Comparison of ENCODE assay signal across 10 cellular contexts in genomic region chr13:21557995-21558394, GRCh38. TPM values are rescaled to one million over a fixed set of nuclear protein-coding genes. Genes with fewer than 3 reads are reported as not detected.
DNase-seq lines count a peak whose midpoint lies in the region; ATAC-seq and TF ChIP-seq lines count a peak whose summit lies in the region.
"Had no signal": no experiment of that assay in that cellular context is flagged by ENCODE, and none has a peak within 500 bp of the region (broad histone marks: within the 10 kb centered on the region; RNA-seq: fewer than 3 reads in every experiment).

No MANE protein-coding gene starts in this region.

- TF ChIP-seq EP300 in transverse colon (IDR thresholded peaks at IDR 0.05; ENCODE audit: low read depth), result no peak

- DNase-seq in AML-193 (lab: John Stamatoyannopoulos, UW) (peak; percentile 73 to 74), GM10266 (ENCODE audit: extremely low spot score) (no peak), OCI-M1 (lab: John Stamatoyannopoulos, UW) (peak; percentile 63), foreskin keratinocyte (peak in 1 of 2 donors; percentile 17), mesenteric fat pad (ENCODE audit: low spot score) (no peak), transverse colon (no peak), SHP77 (lab: John Stamatoyannopoulos, UW) (no peak)
- DNase-seq in activated T-cell treated with anti-CD3 and anti-CD28 coated beads, Interleukin-2, amount 50 U/mL, for 4 hours, result no peak
- DNase-seq: activated naive CD4-positive, alpha-beta T cell treated with anti-CD3 and anti-CD28 coated beads, Interleukin-2, amount 50 U/mL, for 16 hours; NCI-H2107 had no signal

- TF ChIP-seq CTCF in GM10266 (IDR thresholded peaks at IDR 0.05; ENCODE audit: control insufficient read depth, insufficient read depth, low read depth, missing control alignments) (peak; percentile 38), foreskin keratinocyte (conservative IDR thresholded peaks at IDR 0.05) (peak; percentile 64), transverse colon (IDR thresholded peaks at IDR 0.05) (peak in 1 of 5 experiments; percentile 8)

- intact Hi-C loops in transverse colon (cut with DNase I; ENCODE audit: low total_unique reads), result no loop called here

- no peaks in the 10 kb centered on the region for H3K9me3 ChIP-seq in transverse colon

- WGBS in transverse colon (ENCODE audit: low coverage in 1 of 2), 2 donors, result 79 to 89% methylated on average over 1 to 2 of the region's 2 CpGs

- no peak overlapping the region for H3K27ac ChIP-seq in foreskin keratinocyte
- H3K27ac ChIP-seq in transverse colon, result no peak overlapping the region

- H3K4me1 ChIP-seq in foreskin keratinocyte (no peaks in the 10 kb centered on the region), transverse colon (no peaks in the 10 kb centered on the region)

- H3K9me3 Mint-ChIP-seq in activated T-cell treated with anti-CD3 and anti-CD28 coated beads, Interleukin-2, amount 50 U/mL, for 4 hours, result peaks cover 4% of the 10 kb centered on the region

- H3K27me3 ChIP-seq in foreskin keratinocyte, result no peaks in the 10 kb centered on the region
- no peaks in the 10 kb centered on the region for H3K27me3 ChIP-seq in transverse colon

- no peak overlapping the region for H3K4me3 Mint-ChIP-seq in activated T-cell treated with anti-CD3 and anti-CD28 coated beads, Interleukin-2, amount 50 U/mL, for 4 hours

- no peaks in the 10 kb centered on the region for H3K27me3 Mint-ChIP-seq in activated T-cell treated with anti-CD3 and anti-CD28 coated beads, Interleukin-2, amount 50 U/mL, for 4 hours (ENCODE audit: low read depth)

- no peak overlapping the region for H3K4me3 ChIP-seq in transverse colon

- in situ Hi-C loops in transverse colon (cut with MboI; ENCODE audit: low pct_ligation_motif_present in 1 of 4, low pct_unique_long_range_greater_than_20kb in 1 of 4, low sequenced_read_pairs in 3 of 4), result no loop called here

- ATAC-seq in foreskin keratinocyte, result peak; percentile 52
- no peak for ATAC-seq in activated T-cell treated with anti-CD3 and anti-CD28 coated beads, Interleukin-2, amount 50 U/mL, for 4 hours

- peaks cover 8% of the 10 kb centered on the region for H3K4me1 Mint-ChIP-seq in activated T-cell treated with anti-CD3 and anti-CD28 coated beads, Interleukin-2, amount 50 U/mL, for 4 hours (ENCODE audit: low read depth)

- no peak for TF ChIP-seq POLR2A in transverse colon (IDR thresholded peaks at IDR 0.05)

- peaks cover 51% of the 10 kb centered on the region for H3K36me3 Mint-ChIP-seq in activated T-cell treated with anti-CD3 and anti-CD28 coated beads, Interleukin-2, amount 50 U/mL, for 4 hours (ENCODE audit: insufficient read depth)

- H3K36me3 ChIP-seq in transverse colon, result peaks cover 0 to 11% (median 2%) of the 10 kb centered on the region in 4 donors

RNA-seq across cellular contexts. Expression of gene MICU2, which starts 46.0 kb away (rescaled TPM):
- total RNA-seq in foreskin keratinocyte (35.1 and 35.4 TPM in 2 replicates), mesenteric fat pad (28.8 TPM), transverse colon (100 to 1,000 TPM in 1 of 4 donors, 10 to 100 TPM in 3; 48.8 to 101 (median 90.0) TPM)
- 23.5 and 26.5 TPM in 2 replicates for polyA plus RNA-seq in foreskin keratinocyte
- total RNA-seq in activated T-cell treated with anti-CD3 and anti-CD28 coated beads, Interleukin-2, amount 50 U/mL, for 4 hours, result 10 to 100 TPM; 27.7 to 32.4 (median 28.4) TPM

Comparison
In these comparisons a context has a peak if more than half of its experiments do, and no peak if none do; other contexts are left out.
1. DNase-seq: peak in AML-193 (2 of 2) and OCI-M1 (single experiment); none in GM10266 (single experiment), mesenteric fat pad (single experiment), transverse colon (single experiment), SHP77 (0 of 2) and activated T-cell treated with anti-CD3 and anti-CD28 coated beads, Interleukin-2, amount 50 U/mL, for 4 hours (single experiment).